19 cellular contexts compared by ENCODE assay signal in genomic region chr11:107508201-107508857, GRCh38. TPM values are rescaled to one million over a fixed set of nuclear protein-coding genes. Genes with fewer than 3 reads are reported as not detected.
A peak's percentile ranks its signal among the peaks of the same experiment; 100 is the strongest.
DNase-seq lines count a peak whose midpoint lies in the region; ATAC-seq and TF ChIP-seq lines count a peak whose summit lies in the region.
"Had no signal": no experiment of that assay in that cellular context is flagged by ENCODE, and none has a peak within 500 bp of the region (broad histone marks: within the 10 kb centered on the region; RNA-seq: fewer than 3 reads in every experiment).

No MANE protein-coding gene starts in this region.

- H3K27ac ChIP-seq in right lobe of liver (no peak overlapping the region), tibial nerve (no peak overlapping the region)
- H3K27ac ChIP-seq: 22Rv1; BLaER1 treated with 17β-estradiol and CSF1 and Interleukin-3, amounts not matched to agents 10 nM and 100 nM had no signal

- H3K4me1 ChIP-seq in right lobe of liver (no peaks in the 10 kb centered on the region), tibial nerve (no peaks in the 10 kb centered on the region)
- H3K4me1 ChIP-seq: BE2C; BLaER1 treated with 17β-estradiol and CSF1 and Interleukin-3, amounts not matched to agents 10 nM and 100 nM; HAP-1 had no signal

- DNase-seq in Ammon's horn (ENCODE audit: low spot score) = peak; percentile 29
- DNase-seq in LHCN-M2 (ENCODE audit: low read depth) = peak; percentile 11
- peak; percentile 71 for DNase-seq in myocyte (ENCODE audit: low read depth)
- DNase-seq in putamen (ENCODE audit: low spot score) = peak; percentile 47
- DNase-seq in right lobe of liver = no peak
- DNase-seq in tibial nerve (ENCODE audit: low spot score in 2 of 2) = no peak
- DNase-seq: BE2C; Calu3; CD4-positive, alpha-beta memory T cell; COR-L47; DMS153; DND-41; GOT3; HFFc6 had no signal

- TF ChIP-seq POLR2A in right lobe of liver (IDR thresholded peaks at IDR 0.05) (no peak), tibial nerve (IDR thresholded peaks at IDR 0.05) (no peak)

- WGBS in right lobe of liver (ENCODE audit: insufficient coverage, low coverage, low lambda C conversion rate, missing lambda C conversion rate) = 97% methylated on average over 6 of the region's 6 CpGs
- WGBS in tibial nerve, 2 donors = 95 to 98% methylated on average over 6 of the region's 6 CpGs

- H3K9me3 ChIP-seq in right lobe of liver (no peaks in the 10 kb centered on the region), tibial nerve (no peaks in the 10 kb centered on the region)
- H3K9me3 ChIP-seq: BE2C; BLaER1 treated with 17β-estradiol and CSF1 and Interleukin-3, amounts not matched to agents 10 nM and 100 nM; HAP-1 had no signal

- intact Hi-C loops in right lobe of liver (cut with DNase I) = no loop called here

- no peaks in the 10 kb centered on the region for H3K27me3 ChIP-seq in right lobe of liver
- H3K27me3 ChIP-seq in tibial nerve = no peaks in the 10 kb centered on the region
- H3K27me3 ChIP-seq: BE2C; BLaER1 treated with 17β-estradiol and CSF1 and Interleukin-3, amounts not matched to agents 10 nM and 100 nM had no signal

- no peak overlapping the region for H3K4me3 ChIP-seq in right lobe of liver
- H3K4me3 ChIP-seq in tibial nerve = no peak overlapping the region
- H3K4me3 ChIP-seq: BLaER1 treated with 17β-estradiol and CSF1 and Interleukin-3, amounts not matched to agents 10 nM and 100 nM; HAP-1 had no signal

- H3K36me3 ChIP-seq in right lobe of liver (peaks cover 0 to 13% (median 0%) of the 10 kb centered on the region in 4 donors), tibial nerve (peaks cover 0 to 49% (median 0%) of the 10 kb centered on the region in 3 donors)

- no peak for TF ChIP-seq CTCF in right lobe of liver (IDR thresholded peaks at IDR 0.05)
- no peak for TF ChIP-seq CTCF in tibial nerve (IDR thresholded peaks at IDR 0.05)

- no peak for TF ChIP-seq EP300 in tibial nerve (IDR thresholded peaks at IDR 0.05)

- ATAC-seq in right lobe of liver = no peak
- no peak for ATAC-seq in GM21367 (IDR thresholded peaks at IDR 0.05; ENCODE audit: unreplicated experiment)
- no peak for ATAC-seq in GM18868 (IDR thresholded peaks at IDR 0.05; ENCODE audit: unreplicated experiment)

RNA-seq across cellular contexts. Expression of gene CWF19L2, which starts 50.7 kb away (rescaled TPM):
- total RNA-seq in LHCN-M2 (2014; rRNA removed) (8.9 and 9.4 TPM in 2 replicates), myocyte (11.3 and 11.6 TPM in 2 replicates), right lobe of liver (1 to 10 TPM; 4.5 to 6.1 (median 5.3) TPM), tibial nerve (10 to 100 TPM; 28.0 to 40.5 (median 32.5) TPM)
- polyA plus RNA-seq in LHCN-M2 (2012) = 3.0 TPM
- polyA plus RNA-seq in myocyte (2012) = 2.7 TPM

RNA-seq across cellular contexts. Expression of gene ALKBH8, which starts 57.2 kb away (rescaled TPM):
- total RNA-seq in LHCN-M2 (2014; rRNA removed) (4.8 and 7.9 TPM in 2 replicates), myocyte (4.9 and 7.1 TPM in 2 replicates), right lobe of liver (1 to 10 TPM; 2.5 to 4.3 (median 3.1) TPM), tibial nerve (1 to 10 TPM; 3.6 to 6.3 (median 5.5) TPM)
- 2.1 TPM for polyA plus RNA-seq in LHCN-M2 (2012)
- polyA plus RNA-seq in myocyte (2012) = 4.2 TPM

Comparison
In these comparisons a context has a peak if more than half of its experiments do, and no peak if none do; other contexts are left out.
1. DNase-seq: peak in Ammon's horn (single experiment), LHCN-M2 (single experiment), myocyte (single experiment) and putamen (single experiment); none in right lobe of liver (0 of 3) and tibial nerve (0 of 2).